Comparison of ENCODE assay signal across 20 cellular contexts in genomic region chr13:25148005-25148798, GRCh38. TPM values are rescaled to one million over a fixed set of nuclear protein-coding genes. Genes with fewer than 3 reads are reported as not detected.
DNase-seq lines count a peak whose midpoint lies in the region; ATAC-seq and TF ChIP-seq lines count a peak whose summit lies in the region.
"Had no signal": no experiment of that assay in that cellular context is flagged by ENCODE, and none has a peak within 500 bp of the region (broad histone marks: within the 10 kb centered on the region; RNA-seq: fewer than 3 reads in every experiment).

No MANE protein-coding gene starts in this region.

- H3K4me3 ChIP-seq in GM23338, result no peak overlapping the region
- H3K4me3 ChIP-seq: breast epithelium, vagina had no signal

- no peak overlapping the region for H3K27ac ChIP-seq in GM23338 (ENCODE audit: low read depth)
- H3K27ac ChIP-seq: breast epithelium, vagina had no signal

- peaks cover 5% of the 10 kb centered on the region; the same call in 1 of the 3 replicates for H3K36me3 Mint-ChIP-seq in GM23338 (ENCODE audit: low read depth)
- no peaks in the 10 kb centered on the region for H3K36me3 Mint-ChIP-seq in stimulated activated memory B cell treated with anti-CD40 and anti-IgM and Interleukin-4, amounts not matched to agents 10 μg/mL and 1 μg/mL and 100 μg/mL, for 72 hours
- H3K36me3 Mint-ChIP-seq: activated naive CD8-positive, alpha-beta T cell had no signal

- H3K27me3 Mint-ChIP-seq in GM23338 (ENCODE audit: insufficient read depth, low read depth, poor library complexity), result peaks cover 7% of the 10 kb centered on the region
- peaks cover 41% of the 10 kb centered on the region for H3K27me3 Mint-ChIP-seq in stimulated activated memory B cell treated with anti-CD40 and anti-IgM and Interleukin-4, amounts not matched to agents 10 μg/mL and 1 μg/mL and 100 μg/mL, for 72 hours

- no peak overlapping the region for H3K4me2 ChIP-seq in GM23338

- no peaks in the 10 kb centered on the region for H3K27me3 ChIP-seq in GM23338 (ENCODE audit: insufficient read depth)
- H3K27me3 ChIP-seq: breast epithelium, vagina had no signal

- H3K4me1 Mint-ChIP-seq in GM23338, result peaks cover 28% of the 10 kb centered on the region
- peaks cover 5% of the 10 kb centered on the region for H3K4me1 Mint-ChIP-seq in stimulated activated memory B cell treated with anti-CD40 and anti-IgM and Interleukin-4, amounts not matched to agents 10 μg/mL and 1 μg/mL and 100 μg/mL, for 72 hours

- H4K20me1 ChIP-seq in GM23338 (replicated peaks; ENCODE audit: insufficient read depth), result no peaks in the 10 kb centered on the region

- TF ChIP-seq CTCF in GM23338 (conservative IDR thresholded peaks at IDR 0.05; ENCODE audit: low read depth in 2 of 2), result no peak

- no peak overlapping the region for H3K27ac Mint-ChIP-seq in GM23338
- no peak overlapping the region for H3K27ac Mint-ChIP-seq in stimulated activated memory B cell treated with anti-CD40 and anti-IgM and Interleukin-4, amounts not matched to agents 10 μg/mL and 1 μg/mL and 100 μg/mL, for 72 hours
- H3K27ac Mint-ChIP-seq: activated naive CD8-positive, alpha-beta T cell; effector memory CD8-positive, alpha-beta T cell; T-helper 2 cell treated with Interferon-gamma antibody and Interleukin-4, amounts not matched to agents 5 μg/mL and 100 μg/mL, for 36 hours had no signal

- H2AFZ ChIP-seq in GM23338, result peak overlapping the region; percentile 61; the same call in 1 of the 2 replicates

- 0 out of 2 replicates have a peak, but pooled peaks cover 3% of the 10 kb centered on the region for H3F3A ChIP-seq in GM23338 (replicated peaks; ENCODE audit: low read depth)

- H3K4me1 ChIP-seq in GM23338 (ENCODE audit: insufficient read depth), result peaks cover 28% of the 10 kb centered on the region
- H3K4me1 ChIP-seq: BE2C, breast epithelium, vagina had no signal

- H3K9me3 Mint-ChIP-seq in GM23338, result peaks cover 5% of the 10 kb centered on the region; the same call in 2 of the 3 replicates
- no peaks in the 10 kb centered on the region for H3K9me3 Mint-ChIP-seq in stimulated activated memory B cell treated with anti-CD40 and anti-IgM and Interleukin-4, amounts not matched to agents 10 μg/mL and 1 μg/mL and 100 μg/mL, for 72 hours
- H3K9me3 Mint-ChIP-seq: effector memory CD8-positive, alpha-beta T cell; T-helper 2 cell treated with Interferon-gamma antibody and Interleukin-4, amounts not matched to agents 5 μg/mL and 100 μg/mL, for 36 hours had no signal

- DNase-seq in GM23338 (ENCODE audit: low spot score) (no peak), OCI-M1 (lab: John Stamatoyannopoulos, UW) (no peak)
- no peak for DNase-seq in stimulated activated CD4-positive, alpha-beta T cell treated with anti-CD3 and anti-CD28 coated beads, Interleukin-15, amount 100 ng/mL, for 24 hours
- DNase-seq: activated CD4-positive, alpha-beta T cell treated with anti-CD3 and anti-CD28 coated beads for 4 hours; BE2C; effector memory CD8-positive, alpha-beta T cell; H7; hippocampal formation; left cardiac atrium; Right ventricle myocardium superior; stimulated activated naive CD4-positive, alpha-beta T cell treated with Interleukin-2 at 50 U/mL for 16 hours had no signal

- H3K9me2 ChIP-seq in GM23338 (ENCODE audit: insufficient read depth), result 0 out of 2 replicates have a peak, but pooled peaks cover 6% of the 10 kb centered on the region

- H3K79me2 ChIP-seq in GM23338 (replicated peaks; ENCODE audit: insufficient read depth), result no peaks in the 10 kb centered on the region

- 0 out of 2 replicates have a peak, but pooled peaks cover 4% of the 10 kb centered on the region for H3K36me3 ChIP-seq in GM23338 (ENCODE audit: insufficient read depth)
- H3K36me3 ChIP-seq: BE2C, breast epithelium, vagina had no signal

- ATAC-seq in GM18868 (IDR thresholded peaks at IDR 0.05; ENCODE audit: unreplicated experiment), result peak; percentile 95
- no peak for ATAC-seq in GM23338
- peak; percentile 90 for ATAC-seq in HG03439 (IDR thresholded peaks at IDR 0.05; ENCODE audit: unreplicated experiment)
- ATAC-seq in stimulated activated memory B cell treated with anti-CD40 and anti-IgM and Interleukin-4, amounts not matched to agents 10 μg/mL and 1 μg/mL and 100 μg/mL, for 72 hours, result peak; percentile 36
- ATAC-seq in GM21825 (IDR thresholded peaks at IDR 0.05; ENCODE audit: unreplicated experiment), result no peak
- ATAC-seq: effector memory CD8-positive, alpha-beta T cell; left cardiac atrium had no signal

- no peak overlapping the region for H3K4me3 Mint-ChIP-seq in GM23338
- no peak overlapping the region for H3K4me3 Mint-ChIP-seq in stimulated activated memory B cell treated with anti-CD40 and anti-IgM and Interleukin-4, amounts not matched to agents 10 μg/mL and 1 μg/mL and 100 μg/mL, for 72 hours
- H3K4me3 Mint-ChIP-seq: activated naive CD8-positive, alpha-beta T cell; effector memory CD8-positive, alpha-beta T cell; T-helper 2 cell treated with Interferon-gamma antibody and Interleukin-4, amounts not matched to agents 5 μg/mL and 100 μg/mL, for 36 hours had no signal

TF ChIP-seq in GM23338, 12 proteins besides CTCF, POLR2A, EP300 and RAD21 (continues in another document):
- TF ChIP-seq, protein P1, sequence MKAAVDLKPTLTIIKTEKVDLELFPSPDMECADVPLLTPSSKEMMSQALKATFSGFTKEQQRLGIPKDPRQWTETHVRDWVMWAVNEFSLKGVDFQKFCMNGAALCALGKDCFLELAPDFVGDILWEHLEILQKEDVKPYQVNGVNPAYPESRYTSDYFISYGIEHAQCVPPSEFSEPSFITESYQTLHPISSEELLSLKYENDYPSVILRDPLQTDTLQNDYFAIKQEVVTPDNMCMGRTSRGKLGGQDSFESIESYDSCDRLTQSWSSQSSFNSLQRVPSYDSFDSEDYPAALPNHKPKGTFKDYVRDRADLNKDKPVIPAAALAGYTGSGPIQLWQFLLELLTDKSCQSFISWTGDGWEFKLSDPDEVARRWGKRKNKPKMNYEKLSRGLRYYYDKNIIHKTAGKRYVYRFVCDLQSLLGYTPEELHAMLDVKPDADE (IDR thresholded peaks at IDR 0.05), result no peak
- TF ChIP-seq ZNF331 (CRISPR knock-in tag; IDR thresholded peaks at IDR 0.05; ENCODE audit: low read depth), result no peak
- no peak for TF ChIP-seq EZH2phosphoT487 (IDR thresholded peaks at IDR 0.05; ENCODE audit: unreplicated experiment)
- no peak for TF ChIP-seq NANOG (IDR thresholded peaks at IDR 0.05; ENCODE audit: borderline replicate concordance)

RNA-seq across cellular contexts. Expression of gene AMER2, which starts 23.9 kb away (rescaled TPM):
- 0.62 and 0.76 TPM in 2 replicates for total RNA-seq in GM23338 (2014; rRNA removed; shearing (Covaris generic))
- polyA plus RNA-seq in GM23338 (2016; fragmentation: Nextera tagmentation; extraction: Ambion mirVana), result 0.23 and 0.31 TPM in 2 replicates
- total RNA-seq: left cardiac atrium, osteocyte, Right ventricle myocardium superior, vagina had no signal

RNA-seq across cellular contexts. Expression of gene PABPC3, which starts 52.3 kb away (rescaled TPM):
- 0.58 and 1.2 TPM in 2 replicates for total RNA-seq in GM23338 (2014; rRNA removed; shearing (Covaris generic))
- polyA plus RNA-seq in GM23338 (2016; fragmentation: Nextera tagmentation; extraction: Ambion mirVana), result 0.42 and 0.55 TPM in 2 replicates
- total RNA-seq: vagina had no signal

Comparison
In these comparisons a context has a peak if more than half of its experiments do, and no peak if none do; other contexts are left out.
1. ATAC-seq: peak in GM18868 (single experiment), HG03439 (single experiment) and stimulated activated memory B cell treated with anti-CD40 and anti-IgM and Interleukin-4, amounts not matched to agents 10 μg/mL and 1 μg/mL and 100 μg/mL, for 72 hours (single experiment); none in GM23338 (single experiment) and GM21825 (single experiment).